15 cellular contexts compared by ENCODE assay signal in the genomic region with DNA sequence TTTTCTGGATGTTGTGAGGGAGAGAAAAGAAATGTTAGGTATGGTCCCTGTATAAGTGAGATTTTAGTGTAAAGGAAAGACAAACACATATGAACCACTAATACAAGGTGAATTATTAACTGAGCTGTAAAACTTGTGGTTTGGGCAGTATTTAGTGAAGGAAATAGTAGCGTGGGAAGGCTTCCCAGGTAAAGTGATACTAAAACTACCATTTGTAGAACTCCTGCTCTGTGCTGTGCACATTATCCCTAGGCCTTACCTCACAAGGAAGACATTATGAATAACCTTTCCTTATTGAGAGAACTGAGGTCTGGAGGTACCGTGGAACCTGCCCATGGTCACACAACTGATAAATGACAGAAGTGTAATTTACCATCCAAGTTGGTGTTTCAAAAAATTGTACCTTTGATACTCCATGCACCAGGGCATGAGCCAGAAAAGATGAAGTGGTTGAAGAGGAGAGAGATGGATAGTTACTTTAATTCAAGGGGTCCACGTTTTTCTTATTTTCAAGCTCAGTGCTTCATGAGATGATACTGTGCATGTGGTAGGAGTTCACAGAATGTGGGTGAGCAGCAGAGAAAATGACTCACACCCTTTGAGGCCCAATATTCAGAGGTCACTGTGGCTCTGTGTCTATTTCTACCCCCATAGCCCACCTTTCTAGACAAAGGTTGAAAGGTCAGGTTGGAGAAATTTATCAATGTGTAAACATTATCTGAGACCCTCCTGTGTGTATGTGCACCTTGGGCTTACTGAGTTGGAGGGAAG. TPM values are rescaled to one million over a fixed set of nuclear protein-coding genes. Genes with fewer than 3 reads are reported as not detected.
DNase-seq lines count a peak whose midpoint lies in the region; ATAC-seq and TF ChIP-seq lines count a peak whose summit lies in the region.
"Had no signal": no experiment of that assay in that cellular context is flagged by ENCODE, and none has a peak within 500 bp of the region (broad histone marks: within the 10 kb centered on the region; RNA-seq: fewer than 3 reads in every experiment).

No MANE protein-coding gene starts in this region.

- no peak overlapping the region for H3K4me3 Mint-ChIP-seq in activated CD8-positive, alpha-beta T cell treated with anti-CD3 and anti-CD28 coated beads for 36 hours
- H3K4me3 Mint-ChIP-seq in activated CD8-positive, alpha-beta T cell treated with anti-CD3 and anti-CD28 coated beads, Interleukin-2, amount 10 ng/mL, durations not matched to agents 7 days and 5 days = no peak overlapping the region
- H3K4me3 Mint-ChIP-seq in stimulated activated naive CD8-positive, alpha-beta T cell treated with anti-CD3 and anti-CD28 coated beads, Interleukin-15, amount 100 ng/mL, for 72 hours = no peak overlapping the region
- H3K4me3 Mint-ChIP-seq: central memory CD8-positive, alpha-beta T cell had no signal

- H3K36me3 ChIP-seq in SK-N-SH (replicated peaks in 1 of 2; ENCODE audit: control insufficient read depth in 1 of 2, insufficient read depth in 2 of 2, low read length in 1 of 2) = no peaks in the 10 kb centered on the region

- no peaks in the 10 kb centered on the region for H3F3A ChIP-seq in SK-N-SH (replicated peaks; ENCODE audit: insufficient read depth)

- H3K27ac Mint-ChIP-seq in activated CD8-positive, alpha-beta T cell treated with anti-CD3 and anti-CD28 coated beads for 36 hours = no peak overlapping the region
- H3K27ac Mint-ChIP-seq in activated CD8-positive, alpha-beta T cell treated with anti-CD3 and anti-CD28 coated beads, Interleukin-2, amount 10 ng/mL, durations not matched to agents 7 days and 5 days = no peak overlapping the region
- H3K27ac Mint-ChIP-seq in stimulated activated naive CD8-positive, alpha-beta T cell treated with anti-CD3 and anti-CD28 coated beads, Interleukin-15, amount 100 ng/mL, for 72 hours = no peak overlapping the region

- H3K4me1 Mint-ChIP-seq in activated CD8-positive, alpha-beta T cell treated with anti-CD3 and anti-CD28 coated beads for 36 hours (ENCODE audit: low read depth) = peaks cover 28% of the 10 kb centered on the region
- H3K4me1 Mint-ChIP-seq in activated CD8-positive, alpha-beta T cell treated with anti-CD3 and anti-CD28 coated beads, Interleukin-2, amount 10 ng/mL, durations not matched to agents 7 days and 5 days (ENCODE audit: low read depth) = peaks cover 25% of the 10 kb centered on the region
- H3K4me1 Mint-ChIP-seq in stimulated activated naive CD8-positive, alpha-beta T cell treated with anti-CD3 and anti-CD28 coated beads, Interleukin-15, amount 100 ng/mL, for 72 hours = peaks cover 30% of the 10 kb centered on the region

- no peak overlapping the region for H3K27ac ChIP-seq in SK-N-SH (ENCODE audit: low read depth in 2 of 2, low read length in 1 of 2)
- H3K27ac ChIP-seq: SK-N-MC had no signal

- peak; percentile 50 for DNase-seq in activated CD8-positive, alpha-beta T cell treated with anti-CD3 and anti-CD28 coated beads for 36 hours
- DNase-seq in activated CD8-positive, alpha-beta T cell treated with anti-CD3 and anti-CD28 coated beads, Interleukin-2, amount 10 ng/mL, durations not matched to agents 7 days and 5 days = no peak
- DNase-seq in stimulated activated naive CD8-positive, alpha-beta T cell treated with anti-CD3 and anti-CD28 coated beads, Interleukin-15, amount 100 ng/mL, for 72 hours = peak; percentile 2 to 45
- DNase-seq in MV-4-11 (lab: John Stamatoyannopoulos, UW) (no peak), SK-N-SH (no peak), NOMO-1 treated with DMSO at 0.1 percent for 48 hours (lab: John Stamatoyannopoulos, UW; ENCODE audit: unreplicated experiment) (no peak)
- DNase-seq: activated effector memory CD4-positive, alpha-beta T cell treated with anti-CD3 and anti-CD28 coated beads, Interleukin-2, amount 50 U/mL, for 16 hours; midbrain; MM.1S; NCI-H526 treated with DMSO at 0.1 percent for 48 hours had no signal

- H3K9me3 ChIP-seq in SK-N-SH = no peaks in the 10 kb centered on the region

- POLR2A ChIA-PET in activated CD8-positive, alpha-beta T cell treated with anti-CD3 and anti-CD28 coated beads for 36 hours (lab: Charles Lee) = no interaction called here
- POLR2A ChIA-PET in activated CD8-positive, alpha-beta T cell treated with anti-CD3 and anti-CD28 coated beads, Interleukin-2, amount 10 ng/mL, durations not matched to agents 7 days and 5 days (lab: Charles Lee) = interaction anchor here (1.0 kb wide), 1 partner anchor 11 kb away, joined by 3 read pairs; no protein-coding TSS in a partner anchor
- POLR2A ChIA-PET in SK-N-SH (lab: Yijun Ruan, JAX) = no interaction called here

- intact Hi-C loops in activated CD8-positive, alpha-beta T cell treated with anti-CD3 and anti-CD28 coated beads for 36 hours (cut with micrococcal nuclease) = no loop called here

- H3K36me3 Mint-ChIP-seq in activated CD8-positive, alpha-beta T cell treated with anti-CD3 and anti-CD28 coated beads for 36 hours (ENCODE audit: low read depth) = no peaks in the 10 kb centered on the region
- H3K36me3 Mint-ChIP-seq in activated CD8-positive, alpha-beta T cell treated with anti-CD3 and anti-CD28 coated beads, Interleukin-2, amount 10 ng/mL, durations not matched to agents 7 days and 5 days (ENCODE audit: low read depth) = peaks cover 7% of the 10 kb centered on the region

- no peak overlapping the region for H2AFZ ChIP-seq in SK-N-SH (ENCODE audit: low read depth)

- no peaks in the 10 kb centered on the region for H3K9me3 Mint-ChIP-seq in activated CD8-positive, alpha-beta T cell treated with anti-CD3 and anti-CD28 coated beads for 36 hours
- no peaks in the 10 kb centered on the region for H3K9me3 Mint-ChIP-seq in activated CD8-positive, alpha-beta T cell treated with anti-CD3 and anti-CD28 coated beads, Interleukin-2, amount 10 ng/mL, durations not matched to agents 7 days and 5 days (ENCODE audit: insufficient read depth)
- H3K9me3 Mint-ChIP-seq in stimulated activated naive CD8-positive, alpha-beta T cell treated with anti-CD3 and anti-CD28 coated beads, Interleukin-15, amount 100 ng/mL, for 72 hours = no peaks in the 10 kb centered on the region
- H3K9me3 Mint-ChIP-seq: central memory CD8-positive, alpha-beta T cell had no signal

- no peaks in the 10 kb centered on the region for H3K4me1 ChIP-seq in SK-N-SH (ENCODE audit: control insufficient read depth in 1 of 2, insufficient read depth in 2 of 2, low read depth in 1 of 2, low read length in 1 of 2)

- no peaks in the 10 kb centered on the region for H3K27me3 ChIP-seq in SK-N-SH (ENCODE audit: insufficient read depth)

- CTCF ChIA-PET in activated CD8-positive, alpha-beta T cell treated with anti-CD3 and anti-CD28 coated beads for 36 hours (lab: Charles Lee) = no interaction called here
- CTCF ChIA-PET in activated CD8-positive, alpha-beta T cell treated with anti-CD3 and anti-CD28 coated beads, Interleukin-2, amount 10 ng/mL, durations not matched to agents 7 days and 5 days (lab: Charles Lee) = no interaction called here
- CTCF ChIA-PET in SK-N-SH (lab: Yijun Ruan, JAX) = no interaction called here

- no peaks in the 10 kb centered on the region for H3K9me2 ChIP-seq in SK-N-SH

- no peak overlapping the region for H3K9ac ChIP-seq in SK-N-SH

- 0% methylated on average over 3 of the region's 3 CpGs for WGBS in SK-N-SH (ENCODE audit: low lambda C conversion rate)

- ATAC-seq in activated CD8-positive, alpha-beta T cell treated with anti-CD3 and anti-CD28 coated beads for 36 hours = peak; percentile 53
- ATAC-seq in activated CD8-positive, alpha-beta T cell treated with anti-CD3 and anti-CD28 coated beads, Interleukin-2, amount 10 ng/mL, durations not matched to agents 7 days and 5 days = no peak
- peak; percentile 63 for ATAC-seq in HG02588 (IDR thresholded peaks at IDR 0.05; ENCODE audit: unreplicated experiment)
- peak; percentile 43 for ATAC-seq in HG03354 (IDR thresholded peaks at IDR 0.05; ENCODE audit: poor library complexity, severe bottlenecking, unreplicated experiment)
- ATAC-seq in stimulated activated naive CD8-positive, alpha-beta T cell treated with anti-CD3 and anti-CD28 coated beads, Interleukin-15, amount 100 ng/mL, for 72 hours = peak; percentile 72
- ATAC-seq: esophagus mucosa had no signal

- H3K4me3 ChIP-seq in SK-N-SH (ENCODE audit: low read depth in 2 of 2, low read length in 1 of 2) = no peak overlapping the region
- H3K4me3 ChIP-seq: SK-N-MC had no signal

- no peaks in the 10 kb centered on the region for H3K79me2 ChIP-seq in SK-N-SH (ENCODE audit: insufficient read depth)

- no peak overlapping the region for H3K4me2 ChIP-seq in SK-N-SH

- TF ChIP-seq EP300 in SK-N-SH (IDR thresholded peaks at IDR 0.05; ENCODE audit: borderline replicate concordance in 1 of 2, low read depth in 1 of 2, low read length in 1 of 2) = no peak

- no peaks in the 10 kb centered on the region for H3K27me3 Mint-ChIP-seq in activated CD8-positive, alpha-beta T cell treated with anti-CD3 and anti-CD28 coated beads for 36 hours
- H3K27me3 Mint-ChIP-seq in activated CD8-positive, alpha-beta T cell treated with anti-CD3 and anti-CD28 coated beads, Interleukin-2, amount 10 ng/mL, durations not matched to agents 7 days and 5 days (ENCODE audit: low read depth) = no peaks in the 10 kb centered on the region
- no peaks in the 10 kb centered on the region for H3K27me3 Mint-ChIP-seq in stimulated activated naive CD8-positive, alpha-beta T cell treated with anti-CD3 and anti-CD28 coated beads, Interleukin-15, amount 100 ng/mL, for 72 hours
- H3K27me3 Mint-ChIP-seq: central memory CD8-positive, alpha-beta T cell had no signal

- TF ChIP-seq CTCF in activated CD8-positive, alpha-beta T cell treated with anti-CD3 and anti-CD28 coated beads for 36 hours (IDR thresholded peaks at IDR 0.05) = no peak
- no peak for TF ChIP-seq CTCF in SK-N-SH (IDR thresholded peaks at IDR 0.05)

- no peaks in the 10 kb centered on the region for H4K20me1 ChIP-seq in SK-N-SH (ENCODE audit: insufficient read depth)

- no peak for TF ChIP-seq RAD21 in SK-N-SH (IDR thresholded peaks at IDR 0.05; ENCODE audit: low read length)

RNA-seq across cellular contexts. Expression of a gene that starts 2.6 kb away (rescaled TPM):
- under 1 TPM in 1 of 2 experiments, not detected in 1; 0.23 TPM for total RNA-seq in activated CD8-positive, alpha-beta T cell treated with anti-CD3 and anti-CD28 coated beads for 36 hours
- total RNA-seq in activated CD8-positive, alpha-beta T cell treated with anti-CD3 and anti-CD28 coated beads, Interleukin-2, amount 10 ng/mL, durations not matched to agents 7 days and 5 days = not detected
- polyA plus RNA-seq in SK-N-SH (2012; rRNA removed) = not detected in 2 replicates
- polyA plus RNA-seq in SK-N-SH (2012; cell fraction: cytosol; rRNA removed) = not detected in 2 replicates
- not detected in 2 replicates for polyA plus RNA-seq in SK-N-SH (2012; cell fraction: nucleus; rRNA removed)

Comparison
In these comparisons a context has a peak if more than half of its experiments do, and no peak if none do; other contexts are left out.
1. DNase-seq: peak in activated CD8-positive, alpha-beta T cell treated with anti-CD3 and anti-CD28 coated beads for 36 hours (single experiment) and stimulated activated naive CD8-positive, alpha-beta T cell treated with anti-CD3 and anti-CD28 coated beads, Interleukin-15, amount 100 ng/mL, for 72 hours (2 of 2); none in activated CD8-positive, alpha-beta T cell treated with anti-CD3 and anti-CD28 coated beads, Interleukin-2, amount 10 ng/mL, durations not matched to agents 7 days and 5 days (single experiment), MV-4-11 (single experiment), SK-N-SH (single experiment) and NOMO-1 treated with DMSO at 0.1 percent for 48 hours (single experiment).